8 cellular contexts compared by ENCODE assay signal in the genomic region with DNA sequence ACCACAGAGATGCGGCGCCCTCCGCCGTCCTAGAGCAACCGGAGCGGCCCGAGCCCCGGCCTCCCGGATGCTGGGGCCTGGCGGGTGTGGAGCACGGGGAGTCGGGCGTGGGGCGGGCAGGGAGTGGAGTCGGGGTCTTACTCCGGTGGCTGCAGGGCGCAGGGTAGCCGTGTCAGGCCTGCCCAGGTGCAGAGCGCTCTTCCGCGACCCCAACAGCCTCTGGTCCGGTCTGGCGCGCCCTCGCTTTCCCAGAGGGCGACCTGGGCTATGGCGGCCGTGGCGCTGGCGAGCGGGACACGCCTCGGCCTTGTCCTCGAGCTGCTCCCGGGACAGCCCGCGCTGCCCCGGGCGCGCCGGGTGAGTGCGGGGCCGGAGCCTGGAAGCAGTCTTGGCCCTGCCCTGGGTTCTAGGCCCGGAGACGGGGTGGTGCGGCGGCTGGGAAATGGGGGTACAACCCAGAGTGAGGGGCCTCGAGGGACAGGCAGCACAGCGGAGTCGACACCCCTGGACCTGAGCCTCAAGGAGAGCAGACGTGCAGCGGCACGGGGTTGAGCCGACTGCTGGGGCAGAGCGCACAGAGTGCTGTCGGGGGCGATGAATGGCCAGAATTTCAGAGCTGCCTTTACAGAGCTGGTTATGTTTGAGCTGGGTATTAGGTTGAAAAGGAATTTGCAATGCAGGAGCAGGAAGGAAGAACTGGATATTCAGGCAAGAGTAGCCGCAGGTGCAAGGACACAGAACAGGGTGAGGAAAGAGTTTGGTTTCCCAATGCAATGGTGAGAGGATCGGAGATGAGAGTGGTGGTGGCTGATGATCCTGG. TPM values are rescaled to one million over a fixed set of nuclear protein-coding genes. Genes with fewer than 3 reads are reported as not detected.
DNase-seq lines count a peak whose midpoint lies in the region; ATAC-seq and TF ChIP-seq lines count a peak whose summit lies in the region.

A gene (plus strand): TSS at position 58 of the 820 bp plus-strand sequence. CDS start 1,973 bp downstream, outside the sequence.

- no peak for TF ChIP-seq RAD21 in SK-N-SH (IDR thresholded peaks at IDR 0.05; ENCODE audit: low read length)

- no peaks in the 10 kb centered on the region for H3K9me2 ChIP-seq in SK-N-SH

- no peak within 1 kb of the TSS for H3K4ac ChIP-seq in mesenchymal stem cell (ENCODE audit: low read depth in 1 of 2, low read length in 2 of 2)

- WGBS in SK-N-SH (ENCODE audit: low lambda C conversion rate), result 20% methylated on average over 31 of the region's 59 CpGs
- 94% methylated on average over 59 of the region's 59 CpGs for WGBS in mesenchymal stem cell

- H3K27ac ChIP-seq in SK-N-SH (ENCODE audit: low read depth in 2 of 2, low read length in 1 of 2) (no peak within 1 kb of the TSS), mesenchymal stem cell (ENCODE audit: low read length, poor library complexity, severe bottlenecking) (no peak within 1 kb of the TSS), temporal lobe (ENCODE audit: low read depth, low read length) (no peak within 1 kb of the TSS)

- no peaks in the 10 kb centered on the region for H3F3A ChIP-seq in SK-N-SH (replicated peaks; ENCODE audit: insufficient read depth)

- no peak within 1 kb of the TSS; the same call in 1 of the 2 replicates for H2AFZ ChIP-seq in SK-N-SH (ENCODE audit: low read depth)
- H2AFZ ChIP-seq in mesenchymal stem cell (ENCODE audit: low read depth, low read length), result no peak within 1 kb of the TSS

- H2BK120ac ChIP-seq in mesenchymal stem cell (ENCODE audit: low read depth, low read length), result no peak within 1 kb of the TSS

- H3K36me3 ChIP-seq in BJ (ENCODE audit: control insufficient read depth, insufficient read depth, low read length) (no peaks in the 10 kb centered on the region), SK-N-SH (replicated peaks in 1 of 2; ENCODE audit: control insufficient read depth in 1 of 2, insufficient read depth in 2 of 2, low read length in 1 of 2) (no peaks in the 10 kb centered on the region), mesenchymal stem cell (ENCODE audit: control insufficient read depth in 1 of 2, insufficient read depth in 2 of 2, low read depth in 1 of 2, low read length in 2 of 2) (peaks cover 0 to 16% of the 10 kb centered on the region in 2 experiments), MG63 (no peaks in the 10 kb centered on the region)

- H3K79me2 ChIP-seq in SK-N-SH (ENCODE audit: insufficient read depth), result no peaks in the 10 kb centered on the region

- no peak within 1 kb of the TSS for H3K18ac ChIP-seq in mesenchymal stem cell (ENCODE audit: low read depth in 1 of 2, low read length in 2 of 2)

- H2BK15ac ChIP-seq in mesenchymal stem cell (ENCODE audit: low read depth, poor library complexity, severe bottlenecking), result no peak within 1 kb of the TSS

- H4K91ac ChIP-seq in mesenchymal stem cell (ENCODE audit: low read length), result no peak within 1 kb of the TSS

- H3K4me2 ChIP-seq in SK-N-SH (no peak within 1 kb of the TSS), mesenchymal stem cell (ENCODE audit: low read length, poor library complexity, severe bottlenecking) (no peak within 1 kb of the TSS)

- no peak for ATAC-seq in HG03108 (IDR thresholded peaks at IDR 0.05; ENCODE audit: unreplicated experiment)

- H3K79me1 ChIP-seq in mesenchymal stem cell (replicated peaks; ENCODE audit: low read length, poor library complexity, severe bottlenecking), result no peaks in the 10 kb centered on the region

- H2BK5ac ChIP-seq in mesenchymal stem cell (ENCODE audit: low read depth, low read length, poor library complexity, severe bottlenecking), result no peak within 1 kb of the TSS

- TF ChIP-seq CTCF in BJ (IDR thresholded peaks at IDR 0.05; ENCODE audit: insufficient read depth, low read depth, low read length) (no peak), SK-N-SH (IDR thresholded peaks at IDR 0.05) (no peak), choroid plexus epithelial cell (conservative IDR thresholded peaks at IDR 0.05; ENCODE audit: low read depth, low read length) (no peak)

- H2BK12ac ChIP-seq in mesenchymal stem cell (ENCODE audit: low read length in 2 of 2), result no peak within 1 kb of the TSS

- H3K14ac ChIP-seq in mesenchymal stem cell (ENCODE audit: low read length in 2 of 2), result no peak within 1 kb of the TSS

- no peaks in the 10 kb centered on the region for H3K9me3 ChIP-seq in SK-N-SH
- peaks cover 11% of the 10 kb centered on the region for H3K9me3 ChIP-seq in mesenchymal stem cell (ENCODE audit: control insufficient read depth, low read length)
- no peaks in the 10 kb centered on the region for H3K9me3 ChIP-seq in MG63

- H3K4me3 ChIP-seq in BJ (ENCODE audit: low read depth, low read length) (peak within 1 kb of the TSS; percentile 47), SK-N-SH (ENCODE audit: low read depth in 2 of 2, low read length in 1 of 2) (peak within 1 kb of the TSS in 1 of 2 experiments; percentile 43; a peak in 2 of 4 replicates), choroid plexus epithelial cell (ENCODE audit: low read depth, low read length) (peak within 1 kb of the TSS; percentile 64), mesenchymal stem cell (ENCODE audit: insufficient read depth in 1 of 2, low read depth in 1 of 2, low read length in 2 of 2) (peak within 1 kb of the TSS in 1 of 2 experiments; percentile 82), MG63 (no peak within 1 kb of the TSS)

- H4K8ac ChIP-seq in mesenchymal stem cell (ENCODE audit: low read length), result no peak within 1 kb of the TSS

- H3K9ac ChIP-seq in SK-N-SH, result no peak within 1 kb of the TSS
- H3K9ac ChIP-seq in mesenchymal stem cell (ENCODE audit: low read length), result peak within 1 kb of the TSS; percentile 85

- H2AK5ac ChIP-seq in mesenchymal stem cell (ENCODE audit: low read length, severe bottlenecking), result no peak within 1 kb of the TSS

- H3K4me1 ChIP-seq in SK-N-SH (ENCODE audit: control insufficient read depth in 1 of 2, insufficient read depth in 2 of 2, low read depth in 1 of 2, low read length in 1 of 2) (peaks cover 0 to 8% of the 10 kb centered on the region in 2 experiments; a peak in 2 of 4 replicates), mesenchymal stem cell (ENCODE audit: control insufficient read depth, insufficient read depth, low read depth, low read length) (no peaks in the 10 kb centered on the region)

- TF ChIP-seq EP300 in SK-N-SH (IDR thresholded peaks at IDR 0.05; ENCODE audit: borderline replicate concordance in 1 of 2, low read depth in 1 of 2, low read length in 1 of 2), result no peak

- POLR2A ChIA-PET in BJ (lab: Charles Lee), result no interaction called here
- POLR2A ChIA-PET in SK-N-SH (lab: Yijun Ruan, JAX), result interaction anchor here (0.6 to 1.3 kb wide), 3 partner anchors 28 to 306 kb away, joined by 3 to 4 read pairs (median 3); a partner anchor contains a TSS

- H3K27me3 ChIP-seq in BJ (ENCODE audit: control insufficient read depth, insufficient read depth, low read length), result peaks cover 1% of the 10 kb centered on the region; the same call in 1 of the 2 replicates
- H3K27me3 ChIP-seq in SK-N-SH (ENCODE audit: insufficient read depth), result no peaks in the 10 kb centered on the region; the same call in 1 of the 2 replicates
- H3K27me3 ChIP-seq in mesenchymal stem cell (ENCODE audit: control insufficient read depth in 1 of 2, insufficient read depth in 1 of 2, low read length in 2 of 2), result peaks cover 0 to 23% of the 10 kb centered on the region in 2 experiments
- no peaks in the 10 kb centered on the region for H3K27me3 ChIP-seq in MG63

- CTCF ChIA-PET in BJ (lab: Yijun Ruan, JAX), result no interaction called here
- CTCF ChIA-PET in SK-N-SH (lab: Yijun Ruan, JAX), result no interaction called here

- DNase-seq in BJ (ENCODE audit: low read depth), result no peak
- DNase-seq in SK-N-SH, result peak; percentile 88
- DNase-seq in choroid plexus epithelial cell (ENCODE audit: low read depth), result peak; percentile 42
- no peak for DNase-seq in mesenchymal stem cell
- no peak for DNase-seq in MG63
- DNase-seq in islet precursor cell, result no peak

- H3K23ac ChIP-seq in mesenchymal stem cell (ENCODE audit: low read length in 2 of 2), result no peak within 1 kb of the TSS

- H4K20me1 ChIP-seq in SK-N-SH (ENCODE audit: insufficient read depth), result no peaks in the 10 kb centered on the region

TF ChIP-seq in SK-N-SH, 30 proteins besides CTCF, POLR2A, EP300 and RAD21 (continues in another document):
- TF ChIP-seq, protein P1, sequence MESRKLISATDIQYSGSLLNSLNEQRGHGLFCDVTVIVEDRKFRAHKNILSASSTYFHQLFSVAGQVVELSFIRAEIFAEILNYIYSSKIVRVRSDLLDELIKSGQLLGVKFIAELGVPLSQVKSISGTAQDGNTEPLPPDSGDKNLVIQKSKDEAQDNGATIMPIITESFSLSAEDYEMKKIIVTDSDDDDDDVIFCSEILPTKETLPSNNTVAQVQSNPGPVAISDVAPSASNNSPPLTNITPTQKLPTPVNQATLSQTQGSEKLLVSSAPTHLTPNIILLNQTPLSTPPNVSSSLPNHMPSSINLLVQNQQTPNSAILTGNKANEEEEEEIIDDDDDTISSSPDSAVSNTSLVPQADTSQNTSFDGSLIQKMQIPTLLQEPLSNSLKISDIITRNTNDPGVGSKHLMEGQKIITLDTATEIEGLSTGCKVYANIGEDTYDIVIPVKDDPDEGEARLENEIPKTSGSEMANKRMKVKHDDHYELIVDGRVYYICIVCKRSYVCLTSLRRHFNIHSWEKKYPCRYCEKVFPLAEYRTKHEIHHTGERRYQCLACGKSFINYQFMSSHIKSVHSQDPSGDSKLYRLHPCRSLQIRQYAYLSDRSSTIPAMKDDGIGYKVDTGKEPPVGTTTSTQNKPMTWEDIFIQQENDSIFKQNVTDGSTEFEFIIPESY (IDR thresholded peaks at IDR 0.05; ENCODE audit: borderline replicate concordance, low read depth), result no peak
- no peak for TF ChIP-seq SIN3A (IDR thresholded peaks at IDR 0.05; ENCODE audit: borderline replicate concordance, low read depth, low read length)
- TF ChIP-seq YY1 (IDR thresholded peaks at IDR 0.05; ENCODE audit: low read depth), result no peak
- no peak for TF ChIP-seq FOXJ3 (CRISPR knock-in tag; IDR thresholded peaks at IDR 0.05)
- TF ChIP-seq ELF1 (IDR thresholded peaks at IDR 0.05), result no peak
- TF ChIP-seq POLR2AphosphoS5 (IDR thresholded peaks at IDR 0.05; ENCODE audit: low read depth, low read length), result no peak
- TF ChIP-seq FOXM1 (IDR thresholded peaks at IDR 0.05; ENCODE audit: low read depth), result no peak
- TF ChIP-seq GATA2 (CRISPR knock-in tag; IDR thresholded peaks at IDR 0.05), result no peak

RNA-seq across cellular contexts. Expression of the gene that starts here (rescaled TPM):
- polyA plus RNA-seq in BJ (2011; rRNA removed) (1.2 and 2.1 TPM in 2 replicates), SK-N-SH (2012; rRNA removed) (0.30 and 0.44 TPM in 2 replicates)
- 0.87 and 1.1 TPM in 2 replicates for polyA minus RNA-seq in BJ (2011; rRNA and poly(A)+ RNA removed)
- polyA plus RNA-seq in SK-N-SH (2012; cell fraction: cytosol; rRNA removed), result 0.18 and 0.28 TPM in 2 replicates
- polyA plus RNA-seq in SK-N-SH (2012; cell fraction: nucleus; rRNA removed), result 1.5 and 1.7 TPM in 2 replicates
- polyA plus RNA-seq in mesenchymal stem cell (2013, experiment 1 of 2), result not detected
- polyA plus RNA-seq in mesenchymal stem cell (2013, experiment 2 of 2), result not detected
- total RNA-seq in temporal lobe, result 15.0 TPM
- total RNA-seq in MG63 (2014; rRNA removed; shearing (Covaris generic); ENCODE audit: low replicate concordance), result not detected in 2 replicates

Comparison
In these comparisons a context has a peak if more than half of its experiments do, and no peak if none do; other contexts are left out.
1. RNA of the gene that starts here (total RNA-seq): 15.0 TPM in temporal lobe (single experiment); not detected in MG63; every median in the first group is over 10 times any median in the second.
2. DNase-seq: peak in SK-N-SH (single experiment) and choroid plexus epithelial cell (single experiment); none in BJ (single experiment), mesenchymal stem cell (single experiment), MG63 (single experiment) and islet precursor cell (single experiment).